ENCODE assay signal across 15 cellular contexts in the genomic region with DNA sequence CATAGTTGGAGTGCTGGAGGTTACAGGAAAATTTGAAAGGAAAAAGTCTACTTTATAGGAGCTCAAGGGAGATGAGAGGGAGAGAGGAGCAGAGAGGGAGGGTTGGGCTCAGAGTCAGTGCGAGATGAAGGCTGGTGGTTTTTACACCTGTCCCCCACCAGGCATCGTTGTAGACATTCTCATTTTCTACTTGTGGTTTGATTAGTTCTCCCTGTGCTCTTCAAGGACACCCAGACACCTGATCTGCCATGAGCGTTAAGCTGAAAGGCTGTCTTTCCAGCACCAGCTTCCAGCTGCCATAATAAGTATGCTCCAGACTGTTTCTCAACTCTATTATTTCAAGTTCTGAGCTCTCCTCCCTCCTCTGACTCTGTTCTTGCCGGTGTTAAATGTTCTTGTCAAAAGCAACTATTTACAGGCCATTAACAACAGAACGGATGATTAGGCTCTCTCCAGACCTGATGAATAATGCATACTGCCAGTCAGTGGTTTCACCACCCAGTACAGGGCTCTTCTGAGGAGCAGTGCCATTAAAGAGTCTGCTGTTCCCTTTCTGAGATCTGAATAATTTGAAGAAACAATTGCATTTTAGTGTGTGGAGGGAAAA.
"Had no signal": no experiment of that assay in that cellular context is flagged by ENCODE, and none has a peak within 500 bp of the region (broad histone marks: within the 10 kb centered on the region; RNA-seq: fewer than 3 reads in every experiment).

No MANE protein-coding gene starts in this region.

- H3K36me3 ChIP-seq: esophagus squamous epithelium, uterus had no signal

- H3K27ac Mint-ChIP-seq: activated naive CD4-positive, alpha-beta T cell treated with anti-CD3 and anti-CD28 coated beads, Interleukin-2, amount 10 ng/mL, durations not matched to agents 7 days and 5 days; activated T-helper 2 cell treated with anti-CD3 and anti-CD28 coated beads, Interferon-gamma antibody, Interleukin-2, Interleukin-4, amounts not matched to agents 10 μg/mL and 5 μg/mL and 100 μg/mL, durations not matched to agents 14 hours and 24 hours and 36 hours; dendritic cell treated with granulocyte-macrophage colony-stimulating factor and Interleukin-4, amounts not matched to agents 40 ng/mL and 50 ng/mL, for 4 days; natural killer cell; stimulated activated naive CD8-positive, alpha-beta T cell treated with anti-CD3 and anti-CD28 coated beads, Interleukin-15, amount 100 ng/mL, for 72 hours had no signal

- H3K27me3 ChIP-seq: esophagus squamous epithelium, testis, uterus had no signal

- H3K4me3 ChIP-seq: esophagus squamous epithelium, testis, uterus had no signal

- H3K27me3 Mint-ChIP-seq: activated naive CD4-positive, alpha-beta T cell treated with anti-CD3 and anti-CD28 coated beads, Interleukin-2, amount 10 ng/mL, durations not matched to agents 7 days and 5 days; dendritic cell treated with granulocyte-macrophage colony-stimulating factor and Interleukin-4, amounts not matched to agents 40 ng/mL and 50 ng/mL, for 4 days; stimulated activated naive CD8-positive, alpha-beta T cell treated with anti-CD3 and anti-CD28 coated beads, Interleukin-15, amount 100 ng/mL, for 72 hours had no signal

- H3K9me3 Mint-ChIP-seq: activated naive CD4-positive, alpha-beta T cell treated with anti-CD3 and anti-CD28 coated beads, Interleukin-2, amount 10 ng/mL, durations not matched to agents 7 days and 5 days; activated T-helper 2 cell treated with anti-CD3 and anti-CD28 coated beads, Interferon-gamma antibody, Interleukin-2, Interleukin-4, amounts not matched to agents 10 μg/mL and 5 μg/mL and 100 μg/mL, durations not matched to agents 14 hours and 24 hours and 36 hours; dendritic cell treated with granulocyte-macrophage colony-stimulating factor and Interleukin-4, amounts not matched to agents 40 ng/mL and 50 ng/mL, for 4 days; natural killer cell; stimulated activated naive CD8-positive, alpha-beta T cell treated with anti-CD3 and anti-CD28 coated beads, Interleukin-15, amount 100 ng/mL, for 72 hours had no signal

- DNase-seq: activated CD4-positive, alpha-beta T cell treated with anti-CD3 and anti-CD28 coated beads, Interleukin-2, amount 50 U/mL, for 1 hour; activated naive CD4-positive, alpha-beta T cell treated with anti-CD3 and anti-CD28 coated beads, Interleukin-2, amount 10 ng/mL, durations not matched to agents 7 days and 5 days; activated T-cell treated with anti-CD3 and anti-CD28 coated beads for 4 hours; cerebellar nuclear complex; esophagus squamous epithelium; foreskin fibroblast; left colon; natural killer cell; stimulated activated CD4-positive, alpha-beta T cell treated with anti-CD3 and anti-CD28 coated beads, Interleukin-4, amount 100 ng/mL, for 4 hours; stimulated activated naive CD8-positive, alpha-beta T cell treated with anti-CD3 and anti-CD28 coated beads, Interleukin-15, amount 100 ng/mL, for 72 hours; T-helper 2 cell; testis; uterus had no signal

- H3K4me3 Mint-ChIP-seq: activated naive CD4-positive, alpha-beta T cell treated with anti-CD3 and anti-CD28 coated beads, Interleukin-2, amount 10 ng/mL, durations not matched to agents 7 days and 5 days; dendritic cell treated with granulocyte-macrophage colony-stimulating factor and Interleukin-4, amounts not matched to agents 40 ng/mL and 50 ng/mL, for 4 days; natural killer cell; stimulated activated naive CD8-positive, alpha-beta T cell treated with anti-CD3 and anti-CD28 coated beads, Interleukin-15, amount 100 ng/mL, for 72 hours had no signal

- H3K4me1 Mint-ChIP-seq: activated naive CD4-positive, alpha-beta T cell treated with anti-CD3 and anti-CD28 coated beads, Interleukin-2, amount 10 ng/mL, durations not matched to agents 7 days and 5 days; natural killer cell; stimulated activated naive CD8-positive, alpha-beta T cell treated with anti-CD3 and anti-CD28 coated beads, Interleukin-15, amount 100 ng/mL, for 72 hours had no signal

- H3K36me3 Mint-ChIP-seq: activated naive CD4-positive, alpha-beta T cell treated with anti-CD3 and anti-CD28 coated beads, Interleukin-2, amount 10 ng/mL, durations not matched to agents 7 days and 5 days; natural killer cell had no signal
